In the genomic region with DNA sequence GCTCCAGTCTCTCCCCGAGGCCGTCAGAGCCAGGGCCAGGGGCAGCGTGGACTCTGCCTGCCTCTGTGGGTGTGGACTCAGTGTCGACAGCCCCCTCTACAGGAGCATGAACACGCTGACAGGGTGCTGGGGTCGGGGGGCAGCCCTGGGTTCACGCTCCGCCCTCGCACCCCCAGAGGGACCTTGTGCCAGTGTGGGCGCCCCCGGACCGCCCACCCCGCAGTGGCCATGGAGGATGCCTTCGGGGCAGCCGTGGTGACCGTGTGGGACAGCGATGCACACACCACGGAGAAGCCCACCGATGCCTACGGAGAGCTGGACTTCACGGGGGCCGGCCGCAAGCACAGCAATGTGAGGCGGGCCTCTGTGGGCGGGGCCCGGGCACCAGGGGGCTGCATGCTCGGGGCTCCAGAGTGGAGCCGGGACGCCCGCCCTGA, we compare ENCODE assay signal across 16 cellular contexts. TPM values are rescaled to one million over a fixed set of nuclear protein-coding genes. Genes with fewer than 3 reads are reported as not detected.
DNase-seq lines count a peak whose midpoint lies in the region; ATAC-seq and FAIRE-seq lines count a peak whose summit lies in the region.
"Had no signal": no experiment of that assay in that cellular context is flagged by ENCODE, and none has a peak within 500 bp of the region (broad histone marks: within the 10 kb centered on the region; RNA-seq: fewer than 3 reads in every experiment).

No MANE protein-coding gene starts in this region.

- no peaks in the 10 kb centered on the region for H3K9me3 Mint-ChIP-seq in stimulated activated memory B cell treated with anti-CD40 and anti-IgM and Interleukin-4, amounts not matched to agents 10 μg/mL and 1 μg/mL and 100 μg/mL, for 72 hours
- H3K9me3 Mint-ChIP-seq in activated CD8-positive, alpha-beta T cell treated with anti-CD3 and anti-CD28 coated beads, Interleukin-2, amount 10 ng/mL, durations not matched to agents 7 days and 5 days (ENCODE audit: insufficient read depth), result no peaks in the 10 kb centered on the region
- H3K9me3 Mint-ChIP-seq: activated T-cell treated with anti-CD3 and anti-CD28 coated beads, Interleukin-2, amount 50 U/mL, for 4 hours had no signal

- peak overlapping the region in 1 of 2 donors; percentile 64 for H3K27ac ChIP-seq in small intestine (ENCODE audit: low read depth in 1 of 2, low read length in 1 of 2)
- H3K27ac ChIP-seq: parathyroid adenoma had no signal

- CTCF ChIA-PET in activated CD8-positive, alpha-beta T cell treated with anti-CD3 and anti-CD28 coated beads, Interleukin-2, amount 10 ng/mL, durations not matched to agents 7 days and 5 days (lab: Charles Lee), result no interaction called here

- peak; percentile 91 for DNase-seq in H7
- DNase-seq in dermis blood vessel endothelial cell, result peak; percentile 25
- DNase-seq in left colon, result peak; percentile 38 to 44
- no peak for DNase-seq in activated CD8-positive, alpha-beta T cell treated with anti-CD3 and anti-CD28 coated beads, Interleukin-2, amount 10 ng/mL, durations not matched to agents 7 days and 5 days
- DNase-seq in small intestine, result no peak
- no peak for DNase-seq in occipital lobe (lab: John Stamatoyannopoulos, UW)
- DNase-seq: activated T-cell treated with anti-CD3 and anti-CD28 coated beads, Interleukin-2, amount 50 U/mL, for 4 hours; EL; NCI-H1092; NCI-H524 treated with DMSO at 0.1 percent for 48 hours; SHP77 had no signal

- 55 to 79% (median 69%) methylated on average over 18 to 30 of the region's 30 CpGs for WGBS in small intestine, 3 donors

- H3K4me1 Mint-ChIP-seq in stimulated activated memory B cell treated with anti-CD40 and anti-IgM and Interleukin-4, amounts not matched to agents 10 μg/mL and 1 μg/mL and 100 μg/mL, for 72 hours, result no peaks in the 10 kb centered on the region
- no peaks in the 10 kb centered on the region for H3K4me1 Mint-ChIP-seq in activated CD8-positive, alpha-beta T cell treated with anti-CD3 and anti-CD28 coated beads, Interleukin-2, amount 10 ng/mL, durations not matched to agents 7 days and 5 days (ENCODE audit: low read depth)

- peak; percentile 32 for ATAC-seq in left colon
- peak; percentile 50 for ATAC-seq in stimulated activated memory B cell treated with anti-CD40 and anti-IgM and Interleukin-4, amounts not matched to agents 10 μg/mL and 1 μg/mL and 100 μg/mL, for 72 hours
- ATAC-seq in activated CD8-positive, alpha-beta T cell treated with anti-CD3 and anti-CD28 coated beads, Interleukin-2, amount 10 ng/mL, durations not matched to agents 7 days and 5 days, result no peak
- ATAC-seq in GM21723 (IDR thresholded peaks at IDR 0.05; ENCODE audit: unreplicated experiment), result no peak
- ATAC-seq: activated T-cell treated with anti-CD3 and anti-CD28 coated beads, Interleukin-2, amount 50 U/mL, for 4 hours had no signal

- H3K36me3 ChIP-seq in H7 (replicated peaks; ENCODE audit: control insufficient read depth, insufficient read depth, low read length) (no peaks in the 10 kb centered on the region), small intestine (ENCODE audit: control insufficient read depth in 2 of 2, insufficient read depth in 2 of 2, low read length in 2 of 2) (peaks cover 0 to 2% of the 10 kb centered on the region in 2 donors)

- intact Hi-C loops in left colon (cut with DNase I, micrococcal nuclease), result no loop called here

- H3K4me3 Mint-ChIP-seq in stimulated activated memory B cell treated with anti-CD40 and anti-IgM and Interleukin-4, amounts not matched to agents 10 μg/mL and 1 μg/mL and 100 μg/mL, for 72 hours, result no peak overlapping the region
- H3K4me3 Mint-ChIP-seq in activated CD8-positive, alpha-beta T cell treated with anti-CD3 and anti-CD28 coated beads, Interleukin-2, amount 10 ng/mL, durations not matched to agents 7 days and 5 days, result no peak overlapping the region
- H3K4me3 Mint-ChIP-seq: activated T-cell treated with anti-CD3 and anti-CD28 coated beads, Interleukin-2, amount 50 U/mL, for 4 hours had no signal

- no peaks in the 10 kb centered on the region for H3K9me3 ChIP-seq in small intestine (ENCODE audit: control insufficient read depth, low read depth)

- peak overlapping the region; percentile 25; the same call in 1 of the 2 replicates for H3K4me3 ChIP-seq in H7 (ENCODE audit: insufficient read depth, low read depth, low read length)
- no peak overlapping the region for H3K4me3 ChIP-seq in small intestine (ENCODE audit: low read depth in 1 of 2, low read length in 2 of 2)

- no peak overlapping the region for H3K27ac Mint-ChIP-seq in stimulated activated memory B cell treated with anti-CD40 and anti-IgM and Interleukin-4, amounts not matched to agents 10 μg/mL and 1 μg/mL and 100 μg/mL, for 72 hours
- H3K27ac Mint-ChIP-seq in activated CD8-positive, alpha-beta T cell treated with anti-CD3 and anti-CD28 coated beads, Interleukin-2, amount 10 ng/mL, durations not matched to agents 7 days and 5 days, result no peak overlapping the region

- H3K36me3 Mint-ChIP-seq in stimulated activated memory B cell treated with anti-CD40 and anti-IgM and Interleukin-4, amounts not matched to agents 10 μg/mL and 1 μg/mL and 100 μg/mL, for 72 hours, result no peaks in the 10 kb centered on the region
- no peaks in the 10 kb centered on the region for H3K36me3 Mint-ChIP-seq in activated CD8-positive, alpha-beta T cell treated with anti-CD3 and anti-CD28 coated beads, Interleukin-2, amount 10 ng/mL, durations not matched to agents 7 days and 5 days (ENCODE audit: low read depth)

- H3K27me3 ChIP-seq in H7 (ENCODE audit: control insufficient read depth, insufficient read depth, low read length) (peaks cover 18% of the 10 kb centered on the region), small intestine (ENCODE audit: control insufficient read depth in 2 of 2, insufficient read depth in 2 of 2, low read length in 2 of 2) (no peaks in the 10 kb centered on the region)

- POLR2A ChIA-PET in activated CD8-positive, alpha-beta T cell treated with anti-CD3 and anti-CD28 coated beads, Interleukin-2, amount 10 ng/mL, durations not matched to agents 7 days and 5 days (lab: Charles Lee), result no interaction called here

- H3K4me1 ChIP-seq in small intestine (ENCODE audit: control insufficient read depth in 2 of 2, insufficient read depth in 1 of 2, low read depth in 1 of 2, low read length in 1 of 2), result peaks cover 2 to 4% of the 10 kb centered on the region in 2 donors
- H3K4me1 ChIP-seq: parathyroid adenoma had no signal

- H3K27me3 Mint-ChIP-seq in stimulated activated memory B cell treated with anti-CD40 and anti-IgM and Interleukin-4, amounts not matched to agents 10 μg/mL and 1 μg/mL and 100 μg/mL, for 72 hours, result peaks cover 46% of the 10 kb centered on the region
- peaks cover 2% of the 10 kb centered on the region for H3K27me3 Mint-ChIP-seq in activated CD8-positive, alpha-beta T cell treated with anti-CD3 and anti-CD28 coated beads, Interleukin-2, amount 10 ng/mL, durations not matched to agents 7 days and 5 days (ENCODE audit: low read depth)

- no peak for FAIRE-seq in small intestine (lab: Jason Lieb, UNC)
- FAIRE-seq: keratinocyte had no signal

RNA-seq across cellular contexts. Expression of a gene that starts 8.3 kb away (rescaled TPM):
- 10.2 and 12.8 TPM in 2 replicates for total RNA-seq in H7 (2014; rRNA removed; shearing (Covaris generic))
- total RNA-seq in dermis blood vessel endothelial cell (20.9 and 25.7 TPM in 2 replicates), left colon (100 to 1,000 TPM; 244 to 291 TPM), occipital lobe (4.7 TPM)
- total RNA-seq in activated CD8-positive, alpha-beta T cell treated with anti-CD3 and anti-CD28 coated beads, Interleukin-2, amount 10 ng/mL, durations not matched to agents 7 days and 5 days, result not detected
- 100 to 1,000 TPM in 2 of 3 donors, 10 to 100 TPM in 1; 66.1 to 298 (median 119) TPM for polyA plus RNA-seq in small intestine

RNA-seq across cellular contexts. Expression of a gene that starts 10.7 kb away (rescaled TPM):
- total RNA-seq in H7 (2014; rRNA removed; shearing (Covaris generic)), result 0.45 and 0.81 TPM in 2 replicates
- total RNA-seq in dermis blood vessel endothelial cell, result not detected in 2 replicates
- 1 to 10 TPM; 1.2 to 1.3 TPM for total RNA-seq in left colon
- total RNA-seq in activated CD8-positive, alpha-beta T cell treated with anti-CD3 and anti-CD28 coated beads, Interleukin-2, amount 10 ng/mL, durations not matched to agents 7 days and 5 days, result not detected
- 1 to 10 TPM in 2 of 3 donors, under 1 TPM in 1; 0.67 to 2.6 (median 2.4) TPM for polyA plus RNA-seq in small intestine
- 0.47 TPM for total RNA-seq in occipital lobe
- total RNA-seq: activated T-cell treated with anti-CD3 and anti-CD28 coated beads, Interleukin-2, amount 50 U/mL, for 4 hours; bronchial epithelial cell had no signal

RNA-seq across cellular contexts. Expression of a gene that starts 46.5 kb away (rescaled TPM):
- total RNA-seq in H7 (2014; rRNA removed; shearing (Covaris generic)), result 21.1 and 23.6 TPM in 2 replicates
- 4.0 and 12.9 TPM in 2 replicates for total RNA-seq in dermis blood vessel endothelial cell
- total RNA-seq in left colon, result 10 to 100 TPM; 21.8 to 24.2 TPM
- 1 to 10 TPM; 1.8 to 2.2 TPM for total RNA-seq in activated CD8-positive, alpha-beta T cell treated with anti-CD3 and anti-CD28 coated beads, Interleukin-2, amount 10 ng/mL, durations not matched to agents 7 days and 5 days
- 10 to 100 TPM; 28.2 to 48.6 (median 32.0) TPM for polyA plus RNA-seq in small intestine
- 35.9 TPM for total RNA-seq in occipital lobe

RNA-seq across cellular contexts. Expression of a gene that starts 46.9 kb away (rescaled TPM):
- 1.4 and 3.2 TPM in 2 replicates for total RNA-seq in H7 (2014; rRNA removed; shearing (Covaris generic))
- total RNA-seq in dermis blood vessel endothelial cell (0.65 and 1.4 TPM in 2 replicates), left colon (1 to 10 TPM; 1.8 to 2.0 TPM), occipital lobe (0.47 TPM)
- 1 to 10 TPM in 1 of 2 experiments, under 1 TPM in 1; 0.92 to 1.0 TPM for total RNA-seq in activated CD8-positive, alpha-beta T cell treated with anti-CD3 and anti-CD28 coated beads, Interleukin-2, amount 10 ng/mL, durations not matched to agents 7 days and 5 days
- 1 to 10 TPM; 3.8 to 7.6 (median 5.0) TPM for polyA plus RNA-seq in small intestine

RNA-seq across cellular contexts. Expression of a gene that starts 51.7 kb away (rescaled TPM):
- total RNA-seq in H7 (2014; rRNA removed; shearing (Covaris generic)), result 2.2 and 4.1 TPM in 2 replicates
- 0.56 and 0.68 TPM in 2 replicates for total RNA-seq in dermis blood vessel endothelial cell
- 10 to 100 TPM in 1 of 2 donors, 1 to 10 TPM in 1; 8.8 to 11.4 TPM for total RNA-seq in left colon
- total RNA-seq in activated CD8-positive, alpha-beta T cell treated with anti-CD3 and anti-CD28 coated beads, Interleukin-2, amount 10 ng/mL, durations not matched to agents 7 days and 5 days, result 1 to 10 TPM; 3.7 to 6.3 TPM
- polyA plus RNA-seq in small intestine, result 10 to 100 TPM in 2 of 3 donors, 1 to 10 TPM in 1; 8.4 to 21.9 (median 20.5) TPM
- total RNA-seq in occipital lobe, result 28.7 TPM

Comparison
In these comparisons a context has a peak if more than half of its experiments do, and no peak if none do; other contexts are left out.
1. DNase-seq: peak in H7 (single experiment), dermis blood vessel endothelial cell (single experiment) and left colon (2 of 2); none in activated CD8-positive, alpha-beta T cell treated with anti-CD3 and anti-CD28 coated beads, Interleukin-2, amount 10 ng/mL, durations not matched to agents 7 days and 5 days (single experiment), small intestine (single experiment) and occipital lobe (single experiment).
2. ATAC-seq: peak in left colon (single experiment) and stimulated activated memory B cell treated with anti-CD40 and anti-IgM and Interleukin-4, amounts not matched to agents 10 μg/mL and 1 μg/mL and 100 μg/mL, for 72 hours (single experiment); none in activated CD8-positive, alpha-beta T cell treated with anti-CD3 and anti-CD28 coated beads, Interleukin-2, amount 10 ng/mL, durations not matched to agents 7 days and 5 days (single experiment) and GM21723 (single experiment).